27 cellular contexts compared by ENCODE assay signal in genomic region chr10:73281097-73281496, GRCh38.
"Had no signal": no experiment of that assay in that cellular context is flagged by ENCODE, and none has a peak within 500 bp of the region (broad histone marks: within the 10 kb centered on the region; RNA-seq: fewer than 3 reads in every experiment).

No MANE protein-coding gene starts in this region.

- DNase-seq: stimulated activated CD4-positive, alpha-beta T cell treated with anti-CD3 and anti-CD28 coated beads, Interleukin-2, amount 100 ng/mL, for 48 hours; stimulated activated CD4-positive, alpha-beta T cell treated with anti-CD3 and anti-CD28 coated beads, Interleukin-4, amount 100 ng/mL, for 1 hour; stimulated activated CD4-positive, alpha-beta T cell treated with anti-CD3 and anti-CD28 coated beads, Interleukin-4, amount 100 ng/mL, for 24 hours; stimulated activated CD4-positive, alpha-beta T cell treated with anti-CD3 and anti-CD28 coated beads, Interleukin-4, amount 100 ng/mL, for 4 hours; stimulated activated CD8-positive, alpha-beta memory T cell treated with anti-CD3 and anti-CD28 coated beads, Interleukin-4, amount 100 ng/mL, for 48 hours; stimulated activated naive B cell treated with anti-CD40 and anti-IgM and Interleukin-4, amounts not matched to agents 10 μg/mL and 1 μg/mL and 100 μg/mL, for 72 hours; stimulated activated naive CD4-positive, alpha-beta T cell; stimulated activated naive CD4-positive, alpha-beta T cell treated with Interleukin-2 at 50 U/mL for 16 hours; stimulated activated naive CD8-positive, alpha-beta T cell treated with anti-CD3 and anti-CD28 coated beads, Interleukin-15, amount 100 ng/mL, for 72 hours; stimulated activated naive CD8-positive, alpha-beta T cell treated with anti-CD3 and anti-CD28 coated beads, Interleukin-15, Interleukin-2, amounts not matched to agents 100 U/mL and 50 U/mL, for 24 hours; stomach; substantia nigra; testis; thyroid gland; tibial artery; transverse colon; trophoblast cell; upper lobe of left lung; upper lobe of right lung; uterus had no signal

- H3K27me3 ChIP-seq: stomach, suprapubic skin, testis, thyroid gland, tibial artery, tibial nerve, transverse colon, upper lobe of left lung, upper lobe of right lung, uterus, vagina had no signal

- H3K4me3 ChIP-seq: stomach, suprapubic skin, testis, thoracic aorta, thyroid gland, tibial artery, tibial nerve, transverse colon, upper lobe of left lung, upper lobe of right lung, uterus, vagina had no signal

- H3K4me1 ChIP-seq: stomach, suprapubic skin, testis, thyroid gland, tibial nerve, transverse colon, upper lobe of left lung, upper lobe of right lung, uterus, vagina had no signal

- ATAC-seq: stimulated activated effector memory CD8-positive, alpha-beta T cell treated with anti-CD3 and anti-CD28 coated beads, Interleukin-12 subunit alpha, Interleukin-12 subunit beta, amount 100 ng/mL, for 72 hours; stimulated activated memory B cell treated with anti-CD40 and anti-IgM and Interleukin-4, amounts not matched to agents 10 μg/mL and 1 μg/mL and 100 μg/mL, for 72 hours; stimulated activated naive B cell treated with anti-CD40 and anti-IgM and Interleukin-4, amounts not matched to agents 10 μg/mL and 1 μg/mL and 100 μg/mL, for 72 hours; stimulated activated naive CD8-positive, alpha-beta T cell treated with anti-CD3 and anti-CD28 coated beads, Interleukin-15, amount 100 ng/mL, for 72 hours; stimulated activated naive CD8-positive, alpha-beta T cell treated with anti-CD3 and anti-CD28 coated beads, Interleukin-15, Interleukin-2, amounts not matched to agents 100 U/mL and 50 U/mL, for 24 hours; upper lobe of right lung had no signal

- H3K36me3 ChIP-seq: stomach, suprapubic skin, thoracic aorta, thyroid gland, tibial artery, transverse colon, upper lobe of left lung, upper lobe of right lung, uterus, vagina had no signal

- H3K9me3 ChIP-seq: stomach, suprapubic skin, testis, thoracic aorta, thyroid gland, tibial artery, tibial nerve, transverse colon, upper lobe of left lung, upper lobe of right lung, uterus, vagina had no signal

- H3K27ac ChIP-seq: stomach, suprapubic skin, testis, thoracic aorta, thyroid gland, tibial artery, tibial nerve, transverse colon, upper lobe of left lung, upper lobe of right lung, uterus, vagina had no signal

- FAIRE-seq: urothelium cell line had no signal
